Comparison of ENCODE assay signal across 8 cellular contexts in the genomic region with DNA sequence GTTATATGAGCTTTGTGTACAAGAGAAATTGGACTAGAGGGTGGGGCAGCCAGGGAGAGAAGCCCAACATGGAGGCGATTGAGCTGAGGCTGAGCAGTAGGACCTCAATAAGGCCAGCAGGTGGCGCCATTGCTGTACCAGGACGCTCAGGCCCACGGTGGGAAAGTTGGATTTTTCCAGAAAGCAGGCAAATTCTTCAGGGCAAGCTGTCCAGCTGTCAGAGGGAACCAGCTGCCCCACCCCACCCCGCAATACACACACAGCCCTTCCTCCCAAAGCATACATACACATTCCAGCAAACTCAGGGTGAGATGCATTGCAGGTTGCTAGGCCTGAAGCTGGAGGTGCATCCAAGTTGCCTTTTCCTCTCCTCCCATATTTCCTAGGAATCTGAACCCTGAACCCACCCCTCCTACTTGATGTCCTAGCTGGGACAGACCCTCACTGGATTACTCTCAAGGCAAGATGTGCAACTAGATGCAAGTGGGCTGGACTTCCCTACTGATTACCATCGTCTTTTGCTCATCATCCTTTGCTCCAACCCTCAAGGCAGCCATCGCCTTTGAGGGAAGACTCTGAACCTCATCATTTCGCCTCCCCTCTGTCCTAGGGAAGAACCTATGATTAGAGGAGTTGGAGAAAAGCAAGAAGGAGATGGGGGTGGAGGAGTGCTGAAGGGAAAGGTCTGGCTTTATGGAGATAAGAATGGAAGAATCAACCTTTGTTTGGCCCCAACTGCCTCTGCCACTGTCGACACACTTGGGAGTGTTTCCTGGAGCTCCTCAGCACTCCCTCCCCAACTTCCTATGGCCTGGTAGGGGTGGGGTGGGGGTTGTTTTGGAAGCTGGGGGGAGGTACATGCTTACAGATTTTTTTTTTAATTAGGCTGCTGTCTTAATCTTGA. TPM values are rescaled to one million over a fixed set of nuclear protein-coding genes. Genes with fewer than 3 reads are reported as not detected.
A peak's percentile ranks its signal among the peaks of the same experiment; 100 is the strongest.
DNase-seq lines count a peak whose midpoint lies in the region; ATAC-seq and TF ChIP-seq lines count a peak whose summit lies in the region.

No MANE protein-coding gene starts in this region.

- H3K4me3 Mint-ChIP-seq in activated B cell treated with CpG ODN at 0.5 μM for 24 hours, result no peak overlapping the region

- intact Hi-C loops in activated B cell treated with CpG ODN at 0.5 μM for 24 hours (cut with micrococcal nuclease), result loop anchor here (1.0 to 2.0 kb wide), 3 partner anchors 78 to 359 kb away; a partner anchor contains a TSS

- peaks cover 6% of the 10 kb centered on the region for H3K27me3 Mint-ChIP-seq in activated B cell treated with CpG ODN at 0.5 μM for 24 hours

- TF ChIP-seq CTCF in activated B cell treated with CpG ODN at 0.5 μM for 24 hours (IDR thresholded peaks at IDR 0.05), result peak; percentile 64

- POLR2A ChIA-PET in activated B cell treated with CpG ODN at 0.5 μM for 24 hours (lab: Charles Lee), result interaction anchor here (0.6 to 3.9 kb wide), 4 partner anchors 10 to 78 kb away, joined by 3 to 37 read pairs (median 6); no protein-coding TSS in a partner anchor

- ATAC-seq in HG03045 (IDR thresholded peaks at IDR 0.05; ENCODE audit: unreplicated experiment) (peak; percentile 72), activated B cell treated with CpG ODN at 0.5 μM for 24 hours (ENCODE audit: low read depth) (peak; percentile 86)

- H3K9me3 Mint-ChIP-seq in activated B cell treated with CpG ODN at 0.5 μM for 24 hours, result no peaks in the 10 kb centered on the region

- CTCF ChIA-PET in activated B cell treated with CpG ODN at 0.5 μM for 24 hours (lab: Charles Lee), result interaction anchor here (0.6 to 6.3 kb wide), 26 partner anchors 8 to 112 kb away, joined by 3 to 85 read pairs (median 5); no protein-coding TSS in a partner anchor

- peaks cover 32% of the 10 kb centered on the region for H3K4me1 Mint-ChIP-seq in activated B cell treated with CpG ODN at 0.5 μM for 24 hours

- no peaks in the 10 kb centered on the region for H3K36me3 Mint-ChIP-seq in activated B cell treated with CpG ODN at 0.5 μM for 24 hours (ENCODE audit: low read depth)

- DNase-seq in SHP77 (lab: John Stamatoyannopoulos, UW) (peak; percentile 49 to 52), SHP77 treated with DMSO at 0.1 percent for 48 hours (lab: John Stamatoyannopoulos, UW) (no peak), NCI-H2171 (lab: John Stamatoyannopoulos, UW) (peak; percentile 44), activated B cell treated with CpG ODN at 0.5 μM for 24 hours (peak; percentile 51), kidney tubule cell (ENCODE audit: low spot score) (peak; percentile 77)
- DNase-seq in central memory CD4-positive, alpha-beta T cell, result peak; percentile 64
- peak; percentile 55 to 58 for DNase-seq in stimulated activated CD4-positive, alpha-beta T cell treated with anti-CD3 and anti-CD28 coated beads, Interleukin-1b, Interleukin-23, amount 100 ng/mL, for 4 hours (ENCODE audit: low read depth in 2 of 2)

- no peak overlapping the region for H3K27ac Mint-ChIP-seq in activated B cell treated with CpG ODN at 0.5 μM for 24 hours

RNA-seq across cellular contexts. Expression of a gene that starts 25.5 kb away (rescaled TPM):
- not detected in 2 replicates for total RNA-seq in activated B cell treated with CpG ODN at 0.5 μM for 24 hours
